Comparison of ENCODE assay signal across 27 cellular contexts in the genomic region with DNA sequence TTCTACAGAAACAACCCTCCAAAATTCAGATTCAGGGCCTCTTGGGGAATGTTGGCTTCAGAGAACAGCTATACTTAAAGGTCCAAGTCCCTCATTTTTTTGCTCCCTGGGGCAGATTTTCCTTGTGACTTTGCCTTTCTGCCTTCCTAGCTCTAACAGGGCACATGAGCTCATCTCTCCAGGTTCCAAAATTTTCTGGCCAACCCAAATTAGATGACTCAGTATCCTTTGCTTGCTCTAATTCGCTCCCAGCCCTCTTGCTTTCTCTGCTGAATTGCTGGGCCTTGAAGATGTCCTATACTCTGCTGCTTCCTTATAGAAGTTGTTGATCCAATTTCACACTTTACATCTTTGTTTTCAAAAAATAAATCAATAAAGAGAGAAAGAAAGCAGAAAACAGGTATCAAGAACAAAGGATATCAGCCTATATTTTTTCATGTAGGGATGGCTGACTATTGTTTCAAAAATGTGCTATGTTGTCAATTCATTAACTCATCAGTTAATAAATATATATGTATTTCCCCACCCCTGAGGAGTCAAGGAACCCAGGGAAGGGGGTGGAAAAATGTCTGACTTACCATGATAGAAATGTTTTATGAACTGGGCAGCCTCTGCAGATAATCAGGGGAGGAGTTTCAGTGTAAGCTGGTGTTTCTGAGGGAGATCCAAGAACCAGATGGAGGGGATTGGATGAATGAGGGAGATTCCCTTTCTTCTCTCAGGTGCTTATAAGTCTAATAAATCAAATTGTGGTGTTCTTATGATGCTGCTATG. TPM values are rescaled to one million over a fixed set of nuclear protein-coding genes. Genes with fewer than 3 reads are reported as not detected.
DNase-seq lines count a peak whose midpoint lies in the region; ATAC-seq, FAIRE-seq and TF ChIP-seq lines count a peak whose summit lies in the region.
"Had no signal": no experiment of that assay in that cellular context is flagged by ENCODE, and none has a peak within 500 bp of the region (broad histone marks: within the 10 kb centered on the region; RNA-seq: fewer than 3 reads in every experiment).

No MANE protein-coding gene starts in this region.

- H3K27ac ChIP-seq in SJCRH30 (peak overlapping the region; percentile 45; the same call in 1 of the 2 replicates), thoracic aorta (no peak overlapping the region), pancreas (no peak overlapping the region)
- H3K27ac ChIP-seq: body of pancreas, psoas muscle, tibial nerve had no signal

- DNase-seq in GM03348 (ENCODE audit: low spot score) (peak; percentile 59), SJCRH30 (no peak), fibroblast of peridontal ligament (ENCODE audit: extremely low read depth) (peak; percentile 81), thoracic aorta (ENCODE audit: low spot score) (no peak), NCI-H1092 treated with DMSO at 0.1 percent for 48 hours (lab: John Stamatoyannopoulos, UW) (no peak), pancreas (no peak)
- DNase-seq in activated CD8-positive, alpha-beta memory T cell treated with anti-CD3 and anti-CD28 coated beads, Interleukin-2, amount 50 U/mL, for 48 hours: no peak
- DNase-seq: activated CD4-positive, alpha-beta T cell treated with anti-CD3 and anti-CD28 coated beads, Interleukin-2, amount 10 ng/mL, durations not matched to agents 24 days and 14 days; activated CD8-positive, alpha-beta memory T cell treated with anti-CD3 and anti-CD28 coated beads, Interleukin-2, amount 50 U/mL, for 4 hours; activated naive CD8-positive, alpha-beta T cell treated with anti-CD3 and anti-CD28 coated beads for 36 hours; body of pancreas; DMS79; hippocampal formation; Kasumi-1; NCI-H1048; NCI-H1930; NCI-H446; psoas muscle; Right ventricle myocardium superior; stimulated activated CD4-positive, alpha-beta T cell treated with anti-CD3 and anti-CD28 coated beads, Interleukin-4, amount 100 ng/mL, for 4 hours; stimulated activated naive CD8-positive, alpha-beta T cell treated with anti-CD3 and anti-CD28 coated beads, Interleukin-15, Interleukin-2, amounts not matched to agents 100 U/mL and 50 U/mL, for 24 hours had no signal

- peak; percentile 82 for ATAC-seq in thoracic aorta (ENCODE audit: insufficient number of reproducible peaks, low FRiP score, low read depth)
- ATAC-seq in HG03280 (IDR thresholded peaks at IDR 0.05; ENCODE audit: unreplicated experiment): no peak
- no peak for ATAC-seq in pancreas
- ATAC-seq: body of pancreas; psoas muscle; stimulated activated naive CD8-positive, alpha-beta T cell treated with anti-CD3 and anti-CD28 coated beads, Interleukin-15, Interleukin-2, amounts not matched to agents 100 U/mL and 50 U/mL, for 24 hours had no signal

- H3K4me3 ChIP-seq in SJCRH30: no peak overlapping the region
- no peak overlapping the region for H3K4me3 ChIP-seq in thoracic aorta
- H3K4me3 ChIP-seq in pancreas: no peak overlapping the region
- H3K4me3 ChIP-seq: body of pancreas, psoas muscle, tibial nerve had no signal

- peaks cover 21% of the 10 kb centered on the region for H3K4me1 ChIP-seq in SJCRH30
- peaks cover 0 to 14% of the 10 kb centered on the region in 2 donors for H3K4me1 ChIP-seq in thoracic aorta (ENCODE audit: control insufficient read depth in 1 of 2, low read depth in 2 of 2)
- no peaks in the 10 kb centered on the region for H3K4me1 ChIP-seq in pancreas
- H3K4me1 ChIP-seq: body of pancreas, psoas muscle, tibial nerve had no signal

- WGBS in pancreas, 2 donors: 69 to 92% methylated on average over 1 of the region's 1 CpG

- no peak for FAIRE-seq in pancreas (lab: Jason Lieb, UNC)

- H3K36me3 ChIP-seq in SJCRH30: no peaks in the 10 kb centered on the region
- no peaks in the 10 kb centered on the region for H3K36me3 ChIP-seq in thoracic aorta
- no peaks in the 10 kb centered on the region for H3K36me3 ChIP-seq in pancreas
- H3K36me3 ChIP-seq: tibial nerve had no signal

- H3K9me3 ChIP-seq in SJCRH30 (replicated peaks) (peaks cover 3% of the 10 kb centered on the region; the same call in 1 of the 2 replicates), thoracic aorta (no peaks in the 10 kb centered on the region), pancreas (no peaks in the 10 kb centered on the region)
- H3K9me3 ChIP-seq: body of pancreas, psoas muscle, tibial nerve had no signal

- H3K27me3 ChIP-seq in SJCRH30 (no peaks in the 10 kb centered on the region), thoracic aorta (replicated peaks; ENCODE audit: insufficient read depth) (no peaks in the 10 kb centered on the region), pancreas (no peaks in the 10 kb centered on the region)
- H3K27me3 ChIP-seq: body of pancreas, tibial nerve had no signal

- TF ChIP-seq CTCF in thoracic aorta (IDR thresholded peaks at IDR 0.05) (no peak), pancreas (IDR thresholded peaks at IDR 0.05) (no peak)

- intact Hi-C loops in pancreas (cut with DNase I): no loop called here

RNA-seq across cellular contexts. Expression of a gene that starts 1.0 kb away (rescaled TPM):
- total RNA-seq in SJCRH30 (2014; rRNA removed; shearing (Covaris generic)): 0.14 TPM in 1 of 2 replicates, not detected in the other
- total RNA-seq in thoracic aorta: not detected
- total RNA-seq in pancreas: not detected
- polyA plus RNA-seq in pancreas: not detected
- total RNA-seq: activated CD4-positive, alpha-beta T cell treated with anti-CD3 and anti-CD28 coated beads, Interleukin-2, amount 10 ng/mL, durations not matched to agents 24 days and 14 days; activated naive CD8-positive, alpha-beta T cell treated with anti-CD3 and anti-CD28 coated beads for 36 hours; body of pancreas; fibroblast of villous mesenchyme; liver; OCI-LY7; psoas muscle; Right ventricle myocardium superior; tibial nerve had no signal
- polyA plus RNA-seq: BJ, liver, psoas muscle had no signal

RNA-seq across cellular contexts. Expression of a gene that starts 5.7 kb away (rescaled TPM):
- total RNA-seq in SJCRH30 (2014; rRNA removed; shearing (Covaris generic)): not detected in 2 replicates
- total RNA-seq in thoracic aorta (not detected), pancreas (not detected)
- polyA plus RNA-seq in pancreas: not detected
- total RNA-seq: activated CD4-positive, alpha-beta T cell treated with anti-CD3 and anti-CD28 coated beads, Interleukin-2, amount 10 ng/mL, durations not matched to agents 24 days and 14 days; activated naive CD8-positive, alpha-beta T cell treated with anti-CD3 and anti-CD28 coated beads for 36 hours; body of pancreas; fibroblast of villous mesenchyme; liver; OCI-LY7; psoas muscle; Right ventricle myocardium superior; tibial nerve had no signal
- polyA plus RNA-seq: liver, psoas muscle had no signal

RNA-seq across cellular contexts. Expression of a gene that starts 10.7 kb away (rescaled TPM):
- not detected in 2 replicates for total RNA-seq in SJCRH30 (2014; rRNA removed; shearing (Covaris generic))
- not detected for total RNA-seq in thoracic aorta
- not detected for total RNA-seq in pancreas
- polyA plus RNA-seq in pancreas: not detected
- total RNA-seq: activated CD4-positive, alpha-beta T cell treated with anti-CD3 and anti-CD28 coated beads, Interleukin-2, amount 10 ng/mL, durations not matched to agents 24 days and 14 days; activated naive CD8-positive, alpha-beta T cell treated with anti-CD3 and anti-CD28 coated beads for 36 hours; body of pancreas; fibroblast of villous mesenchyme; liver; OCI-LY7; psoas muscle; Right ventricle myocardium superior; tibial nerve had no signal
- polyA plus RNA-seq: BJ, liver, psoas muscle had no signal

RNA-seq across cellular contexts. Expression of a gene that starts 11.0 kb away (rescaled TPM):
- not detected in 2 replicates for total RNA-seq in SJCRH30 (2014; rRNA removed; shearing (Covaris generic))
- total RNA-seq in thoracic aorta (not detected), pancreas (not detected)
- not detected for polyA plus RNA-seq in pancreas
- total RNA-seq: activated CD4-positive, alpha-beta T cell treated with anti-CD3 and anti-CD28 coated beads, Interleukin-2, amount 10 ng/mL, durations not matched to agents 24 days and 14 days; activated naive CD8-positive, alpha-beta T cell treated with anti-CD3 and anti-CD28 coated beads for 36 hours; body of pancreas; fibroblast of villous mesenchyme; liver; OCI-LY7; psoas muscle; Right ventricle myocardium superior; tibial nerve had no signal
- polyA plus RNA-seq: BJ, liver, psoas muscle had no signal

RNA-seq across cellular contexts. Expression of a gene that starts 18.5 kb away (rescaled TPM):
- not detected in 2 replicates for total RNA-seq in SJCRH30 (2014; rRNA removed; shearing (Covaris generic))
- total RNA-seq in thoracic aorta: not detected
- not detected for total RNA-seq in pancreas
- polyA plus RNA-seq in pancreas: not detected
- total RNA-seq: activated CD4-positive, alpha-beta T cell treated with anti-CD3 and anti-CD28 coated beads, Interleukin-2, amount 10 ng/mL, durations not matched to agents 24 days and 14 days; activated naive CD8-positive, alpha-beta T cell treated with anti-CD3 and anti-CD28 coated beads for 36 hours; body of pancreas; fibroblast of villous mesenchyme; liver; OCI-LY7; psoas muscle; Right ventricle myocardium superior; tibial nerve had no signal
- polyA plus RNA-seq: BJ, liver, psoas muscle had no signal

Comparison
In these comparisons a context has a peak if more than half of its experiments do, and no peak if none do; other contexts are left out.
1. DNase-seq: peak in GM03348 (single experiment) and fibroblast of peridontal ligament (single experiment); none in SJCRH30 (0 of 2), thoracic aorta (single experiment), activated CD8-positive, alpha-beta memory T cell treated with anti-CD3 and anti-CD28 coated beads, Interleukin-2, amount 50 U/mL, for 48 hours (single experiment), NCI-H1092 treated with DMSO at 0.1 percent for 48 hours (single experiment) and pancreas (0 of 6).